8 cellular contexts compared by ENCODE assay signal in the genomic region with DNA sequence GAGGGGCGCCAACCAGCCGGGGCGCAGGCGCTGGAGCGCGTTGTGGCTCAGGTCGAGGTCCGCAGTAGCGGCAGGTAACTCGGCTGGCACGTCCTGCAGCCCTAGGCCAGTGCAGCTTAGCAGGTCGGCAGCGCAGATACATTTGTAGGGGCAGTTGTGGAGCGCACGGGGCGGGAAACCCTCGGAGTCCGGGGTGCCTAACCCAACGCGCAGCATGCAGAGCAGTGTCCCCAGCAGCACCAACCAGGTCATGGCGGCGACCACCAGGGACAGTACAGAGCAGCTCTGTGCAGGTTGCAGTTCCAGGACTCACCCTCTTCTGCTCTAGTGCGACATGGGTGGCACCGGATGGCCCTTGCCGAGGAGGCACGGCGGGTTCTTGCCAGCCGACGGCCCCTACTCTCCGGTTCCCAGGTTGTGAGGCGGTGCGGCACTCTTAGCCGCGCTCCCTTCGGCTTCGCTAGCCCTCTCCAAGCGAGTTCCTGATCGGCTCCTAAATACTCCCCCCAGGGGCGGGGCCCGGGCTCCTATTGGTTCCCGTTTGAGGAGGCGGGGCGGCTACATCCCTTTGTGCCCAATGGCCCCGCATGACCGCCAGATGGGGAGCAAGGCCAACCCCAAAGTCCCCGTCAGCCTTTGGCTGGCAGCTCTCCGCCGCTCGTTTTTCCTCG. TPM values are rescaled to one million over a fixed set of nuclear protein-coding genes. Genes with fewer than 3 reads are reported as not detected.
A peak's percentile ranks its signal among the peaks of the same experiment; 100 is the strongest.
DNase-seq lines count a peak whose midpoint lies in the region; ATAC-seq and TF ChIP-seq lines count a peak whose summit lies in the region.

Gene AMIGO3, minus strand, starts transcription at position 471 of the 671 bp plus-strand sequence. Its CDS starts 219 bp downstream, at position 252.

- H3K27ac Mint-ChIP-seq in Caco-2 (ENCODE audit: unreplicated experiment) (peak within 1 kb of the TSS; percentile 29), IgD-negative memory B cell (peak within 1 kb of the TSS; percentile 71 to 97 (median 94)), nephron progenitor cell (peak within 1 kb of the TSS; percentile 91)

- intact Hi-C loops in Caco-2 (cut with micrococcal nuclease; ENCODE audit: unreplicated experiment): loop anchor here (5.0 kb wide), 1 partner anchor 118 kb away; no protein-coding TSS in a partner anchor

- peaks cover 82% of the 10 kb centered on the region for H3K36me3 Mint-ChIP-seq in Caco-2 (ENCODE audit: insufficient read depth, unreplicated experiment)
- H3K36me3 Mint-ChIP-seq in IgD-negative memory B cell: no peaks in the 10 kb centered on the region
- peaks cover 7% of the 10 kb centered on the region for H3K36me3 Mint-ChIP-seq in nephron progenitor cell (ENCODE audit: low read depth)

- ATAC-seq in GM21381 (IDR thresholded peaks at IDR 0.05; ENCODE audit: unreplicated experiment) (peak; percentile 40), RWPE2 (ENCODE audit: low read depth) (peak; percentile 68)
- peak; percentile 67 for ATAC-seq in stimulated activated naive CD8-positive, alpha-beta T cell treated with anti-CD3 and anti-CD28 coated beads, Interleukin-15, Interleukin-2, amounts not matched to agents 100 U/mL and 50 U/mL, for 24 hours

- H3K9me3 Mint-ChIP-seq in Caco-2 (ENCODE audit: unreplicated experiment): no peaks in the 10 kb centered on the region
- H3K9me3 Mint-ChIP-seq in IgD-negative memory B cell: no peaks in the 10 kb centered on the region
- no peaks in the 10 kb centered on the region for H3K9me3 Mint-ChIP-seq in nephron progenitor cell

- no TSS peak for BruUV-seq in Caco-2 (replicated peaks; lab: Mats Ljungman, UMichigan)

- CTCF ChIA-PET in Caco-2 (lab: Charles Lee): interaction anchor here (0.7 to 1.9 kb wide), 7 partner anchors 8 to 769 kb away, joined by 3 to 6 read pairs (median 4); partner anchors contain the start of gene INKA1

- H3K4me1 Mint-ChIP-seq in Caco-2 (ENCODE audit: low read depth, unreplicated experiment): peaks cover under 1% of the 10 kb centered on the region
- H3K4me1 Mint-ChIP-seq in IgD-negative memory B cell: peaks cover 12 to 20% (median 15%) of the 10 kb centered on the region in 3 donors
- peaks cover 35% of the 10 kb centered on the region for H3K4me1 Mint-ChIP-seq in nephron progenitor cell

- H3K4me3 ChIP-seq in Caco-2 (ENCODE audit: low read depth, low read length) (peak within 1 kb of the TSS; percentile 50), RWPE2 (ENCODE audit: severe bottlenecking) (peak within 1 kb of the TSS; percentile 28), foreskin fibroblast (ENCODE audit: low read depth in 1 of 2, low read length in 2 of 2) (peak within 1 kb of the TSS; percentile 28 to 65)

- no peak within 1 kb of the TSS for H3K27ac ChIP-seq in RWPE2 (ENCODE audit: poor library complexity, severe bottlenecking)

- H3K4me1 ChIP-seq in Caco-2 (peaks cover 5% of the 10 kb centered on the region), RWPE2 (ENCODE audit: insufficient read depth, poor library complexity, severe bottlenecking) (no peaks in the 10 kb centered on the region)

- peak within 1 kb of the TSS; percentile 77 for H3K4me3 Mint-ChIP-seq in Caco-2 (ENCODE audit: unreplicated experiment)
- peak within 1 kb of the TSS; percentile 90 to 97 (median 95) for H3K4me3 Mint-ChIP-seq in IgD-negative memory B cell
- H3K4me3 Mint-ChIP-seq in nephron progenitor cell: peak within 1 kb of the TSS; percentile 84

- peak; percentile 90 to 91 for DNase-seq in Caco-2
- peak; percentile 97 for DNase-seq in RWPE2 (ENCODE audit: low spot score)
- DNase-seq in activated gamma-delta T cell (lab: John Stamatoyannopoulos, UW): peak; percentile 78
- peak; percentile 93 to 97 for DNase-seq in foreskin fibroblast
- DNase-seq in nephron progenitor cell: peak; percentile 94
- DNase-seq in stimulated activated naive CD8-positive, alpha-beta T cell treated with anti-CD3 and anti-CD28 coated beads, Interleukin-15, Interleukin-2, amounts not matched to agents 100 U/mL and 50 U/mL, for 24 hours: peak; percentile 93

- TF ChIP-seq CTCF in Caco-2 (IDR thresholded peaks at IDR 0.05; ENCODE audit: insufficient read depth in 1 of 2, low read depth in 1 of 2, low read length in 1 of 2, severe bottlenecking in 1 of 2, unreplicated experiment in 1 of 2): peak; percentile 53 to 64
- peak; percentile 27 for TF ChIP-seq CTCF in RWPE2 (IDR thresholded peaks at IDR 0.05; ENCODE audit: poor library complexity, severe bottlenecking)
- peak; percentile 30 for TF ChIP-seq CTCF in foreskin fibroblast (IDR thresholded peaks at IDR 0.05; ENCODE audit: low read depth, low read length)
- TF ChIP-seq CTCF in nephron progenitor cell (IDR thresholded peaks at IDR 0.05): peak; percentile 71

- no peaks in the 10 kb centered on the region for H3K27me3 Mint-ChIP-seq in Caco-2 (ENCODE audit: insufficient read depth, unreplicated experiment)
- no peaks in the 10 kb centered on the region for H3K27me3 Mint-ChIP-seq in IgD-negative memory B cell
- H3K27me3 Mint-ChIP-seq in nephron progenitor cell (ENCODE audit: low read depth, poor library complexity): no peaks in the 10 kb centered on the region

- POLR2A ChIA-PET in Caco-2 (lab: Charles Lee): interaction anchor here (0.6 kb wide), 2 partner anchors 82 to 799 kb away, joined by 4 to 7 read pairs; no protein-coding TSS in a partner anchor

- H3K27me3 ChIP-seq in Caco-2 (replicated peaks; ENCODE audit: control insufficient read depth, insufficient read depth, low read length) (no peaks in the 10 kb centered on the region), RWPE2 (ENCODE audit: insufficient read depth, poor library complexity, severe bottlenecking) (no peaks in the 10 kb centered on the region)

- peaks cover 1% of the 10 kb centered on the region; the same call in 1 of the 2 replicates for H3K36me3 ChIP-seq in Caco-2 (ENCODE audit: control insufficient read depth, insufficient read depth, low read length)
- peaks cover 24% of the 10 kb centered on the region for H3K36me3 ChIP-seq in RWPE2 (ENCODE audit: low read depth)

- H3K9me3 ChIP-seq in Caco-2: no peaks in the 10 kb centered on the region
- no peaks in the 10 kb centered on the region for H3K9me3 ChIP-seq in RWPE2 (ENCODE audit: severe bottlenecking)

RNA-seq across cellular contexts. Expression of gene AMIGO3, which starts in this region (rescaled TPM):
- total RNA-seq in Caco-2 (2022): not detected in 2 replicates
- polyA plus RNA-seq in IgD-negative memory B cell: 1.5 TPM

Comparison
In these comparisons a context has a peak if more than half of its experiments do, and no peak if none do; other contexts are left out.
1. Peak in DNase-seq and H3K4me3 ChIP-seq in Caco-2; RNA of the gene not detected or under 1 TPM.
2. H3K27ac Mint-ChIP-seq: peak in every context shown above with its lines; median percentile 94 in IgD-negative memory B cell; 91 in nephron progenitor cell; 29 in Caco-2.